8 cellular contexts compared by ENCODE assay signal in the genomic region with DNA sequence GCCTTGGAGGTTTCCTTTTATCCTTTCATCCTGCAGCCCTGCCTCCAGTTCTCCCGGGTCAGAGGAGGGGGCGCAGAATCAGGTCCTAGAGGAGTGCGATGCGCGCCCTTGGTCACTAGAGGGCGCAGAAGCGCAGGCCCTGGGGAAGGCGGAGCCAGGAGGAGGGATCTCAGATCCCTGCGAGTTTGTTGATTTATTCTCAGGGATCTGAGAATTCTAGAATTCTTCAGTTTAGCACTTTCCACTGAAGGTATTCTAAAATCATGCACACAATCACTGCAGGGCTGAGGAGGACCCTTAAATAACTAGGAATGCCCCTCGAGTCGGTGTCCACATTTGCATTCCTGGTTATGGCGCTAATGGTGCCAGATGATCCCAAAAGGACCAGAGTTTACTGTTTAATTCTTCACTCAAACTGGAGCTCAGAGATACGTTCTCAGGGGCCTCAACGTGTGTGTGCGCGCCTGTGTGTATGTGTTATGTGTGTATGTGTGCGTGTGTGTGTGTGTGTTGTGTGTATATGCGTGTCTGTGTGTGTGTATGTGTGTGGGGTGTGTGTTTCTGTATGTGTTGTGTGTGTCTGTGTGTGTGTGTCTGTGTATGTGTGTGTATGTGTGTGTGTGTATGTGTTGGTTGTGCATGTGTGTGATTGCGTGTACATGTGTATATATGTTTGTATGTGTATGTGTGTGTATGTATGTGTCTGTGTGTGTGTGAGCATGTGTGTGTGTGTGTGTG. TPM values are rescaled to one million over a fixed set of nuclear protein-coding genes. Genes with fewer than 3 reads are reported as not detected.
A peak's percentile ranks its signal among the peaks of the same experiment; 100 is the strongest.
DNase-seq lines count a peak whose midpoint lies in the region; ATAC-seq, FAIRE-seq and TF ChIP-seq lines count a peak whose summit lies in the region.

No MANE protein-coding gene starts in this region.

- H3K36me3 ChIP-seq in Caco-2 (ENCODE audit: control insufficient read depth, insufficient read depth, low read length) (no peaks in the 10 kb centered on the region), pancreas (no peaks in the 10 kb centered on the region)

- H3K27me3 Mint-ChIP-seq in Caco-2 (ENCODE audit: insufficient read depth, unreplicated experiment) (no peaks in the 10 kb centered on the region), type B pancreatic cell (peaks cover 17% of the 10 kb centered on the region)

- 26 to 30% methylated on average over 18 to 19 of the region's 19 CpGs for WGBS in pancreas, 2 donors

- no peak for FAIRE-seq in RCC 7860 (lab: Jason Lieb, UNC)
- FAIRE-seq in pancreas (lab: Jason Lieb, UNC) = no peak

- H3K4me1 Mint-ChIP-seq in Caco-2 (ENCODE audit: low read depth, unreplicated experiment) (no peaks in the 10 kb centered on the region), type B pancreatic cell (ENCODE audit: unreplicated experiment) (peaks cover 2% of the 10 kb centered on the region)

- TF ChIP-seq CTCF in Caco-2 (IDR thresholded peaks at IDR 0.05; ENCODE audit: insufficient read depth in 1 of 2, low read depth in 1 of 2, low read length in 1 of 2, severe bottlenecking in 1 of 2, unreplicated experiment in 1 of 2) (peak; percentile 63 to 85), pancreas (IDR thresholded peaks at IDR 0.05) (peak; percentile 84 to 95 (median 90)), type B pancreatic cell (conservative IDR thresholded peaks at IDR 0.05) (peak; percentile 94)

- H3K27me3 ChIP-seq in Caco-2 (replicated peaks; ENCODE audit: control insufficient read depth, insufficient read depth, low read length) (no peaks in the 10 kb centered on the region), pancreas (no peaks in the 10 kb centered on the region)

- no peaks in the 10 kb centered on the region for H3K36me3 Mint-ChIP-seq in Caco-2 (ENCODE audit: insufficient read depth, unreplicated experiment)
- H3K36me3 Mint-ChIP-seq in type B pancreatic cell = no peaks in the 10 kb centered on the region

- intact Hi-C loops in Caco-2 (cut with micrococcal nuclease; ENCODE audit: unreplicated experiment) (no loop called here), pancreas (cut with DNase I) (no loop called here)

- no peak overlapping the region for H3K27ac ChIP-seq in pancreas

- 0 out of 2 replicates have a peak overlapping the region, but pooled peaks have one; percentile 14 for H3K4me3 ChIP-seq in Caco-2 (ENCODE audit: low read depth, low read length)
- H3K4me3 ChIP-seq in pancreas = peak overlapping the region in 1 of 4 donors; percentile 11

- POLR2A ChIA-PET in Caco-2 (lab: Charles Lee) = no interaction called here

- ATAC-seq in GM19455 (IDR thresholded peaks at IDR 0.05; ENCODE audit: unreplicated experiment) = peak; percentile 90
- ATAC-seq in HG03565 (IDR thresholded peaks at IDR 0.05; ENCODE audit: unreplicated experiment) = peak; percentile 90
- ATAC-seq in pancreas = peak; percentile 96 to 99 (median 98)

- no peaks in the 10 kb centered on the region for H3K9me3 ChIP-seq in Caco-2
- no peaks in the 10 kb centered on the region for H3K9me3 ChIP-seq in pancreas

- no peak overlapping the region for H3K27ac Mint-ChIP-seq in Caco-2 (ENCODE audit: unreplicated experiment)
- peak overlapping the region; percentile 9 for H3K27ac Mint-ChIP-seq in type B pancreatic cell

- DNase-seq in Caco-2 (peak; percentile 41 to 69), RCC 7860 (ENCODE audit: low spot score) (peak; percentile 9), foreskin melanocyte (peak; percentile 30), pancreas (peak; percentile 50 to 87 (median 70)), type B pancreatic cell (ENCODE audit: extremely low spot score, unreplicated experiment) (peak; percentile 81)
- DNase-seq in activated T-helper 9 cell treated with anti-CD3 and anti-CD28 coated beads, Interleukin-2, amount 50 U/mL, for 16 hours (ENCODE audit: low read depth) = peak; percentile 46

- BruUV-seq in Caco-2 (replicated peaks; lab: Mats Ljungman, UMichigan) = no TSS peak

- peak overlapping the region; percentile 54 for H3K4me3 Mint-ChIP-seq in Caco-2 (ENCODE audit: unreplicated experiment)
- H3K4me3 Mint-ChIP-seq in type B pancreatic cell = peak overlapping the region; percentile 55

- CTCF ChIA-PET in Caco-2 (lab: Charles Lee) = no interaction called here

- H3K4me1 ChIP-seq in Caco-2 (no peaks in the 10 kb centered on the region), pancreas (no peaks in the 10 kb centered on the region)

- no peaks in the 10 kb centered on the region for H3K9me3 Mint-ChIP-seq in Caco-2 (ENCODE audit: unreplicated experiment)
- no peaks in the 10 kb centered on the region for H3K9me3 Mint-ChIP-seq in type B pancreatic cell

RNA-seq across cellular contexts. Expression of a gene that starts 6.9 kb away (rescaled TPM):
- total RNA-seq in Caco-2 (2022) (38.9 and 40.1 TPM in 2 replicates), pancreas (10 to 100 TPM; 19.6 to 27.0 (median 23.5) TPM), type B pancreatic cell (ENCODE audit: low replicate concordance) (50.2 and 55.8 TPM in 2 replicates)
- 10 to 100 TPM; 28.1 to 39.2 TPM for polyA plus RNA-seq in pancreas

Comparison
In these comparisons a context has a peak if more than half of its experiments do, and no peak if none do; other contexts are left out.
1. DNase-seq: peak in every context shown above with its lines; median percentile 81 in type B pancreatic cell; 70 in pancreas; 55 in Caco-2; 46 in activated T-helper 9 cell treated with anti-CD3 and anti-CD28 coated beads, Interleukin-2, amount 50 U/mL, for 16 hours; 30 in foreskin melanocyte; 9 in RCC 7860.